ENCODE assay signal across 9 cellular contexts in the genomic region with DNA sequence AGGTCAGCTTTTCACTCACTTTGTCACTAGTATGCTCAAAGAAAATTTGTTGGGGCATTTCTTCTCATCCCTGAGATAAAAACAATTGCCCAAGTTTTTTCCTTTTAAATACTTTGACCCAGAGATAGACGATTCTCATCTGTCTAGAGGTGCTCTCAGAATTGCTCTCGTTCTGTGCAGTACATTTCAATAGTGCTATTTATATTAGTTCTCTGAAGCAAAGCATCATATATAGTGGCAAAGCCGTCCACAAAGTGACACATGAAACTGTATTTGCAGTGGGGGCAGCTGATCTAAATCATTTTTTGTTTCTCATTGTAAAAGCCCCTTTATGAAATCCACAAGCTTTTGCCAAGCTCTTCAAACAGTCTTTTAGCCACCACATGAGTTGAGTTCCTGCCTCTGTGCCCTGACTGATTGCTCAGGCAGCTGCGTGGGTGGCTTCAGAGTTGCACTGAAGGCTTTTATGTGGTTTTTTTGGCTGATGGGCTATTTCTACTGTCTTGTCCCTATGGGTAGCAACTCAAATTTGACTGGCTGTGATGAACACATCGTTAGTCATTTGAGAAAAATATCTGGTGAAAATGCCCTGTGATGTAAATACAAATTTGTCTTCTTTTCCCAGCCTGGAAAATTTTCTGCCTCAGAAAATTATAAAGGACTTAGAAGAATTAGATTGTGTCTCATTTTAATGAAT.
DNase-seq lines count a peak whose midpoint lies in the region; ATAC-seq and TF ChIP-seq lines count a peak whose summit lies in the region.
"Had no signal": no experiment of that assay in that cellular context is flagged by ENCODE, and none has a peak within 500 bp of the region (broad histone marks: within the 10 kb centered on the region; RNA-seq: fewer than 3 reads in every experiment).

No MANE protein-coding gene starts in this region.

- H3F3A ChIP-seq in SU-DHL-6 (ENCODE audit: insufficient read depth), result no peaks in the 10 kb centered on the region

- intact Hi-C loops in heart left ventricle (cut with DNase I), result no loop called here

- H3K4me1 ChIP-seq in heart left ventricle, result peaks cover 0 to 8% (median 0%) of the 10 kb centered on the region in 12 donors

- WGBS in heart left ventricle, 4 donors, result 59 to 72% (median 69%) methylated on average over 5 of the region's 5 CpGs

- H3K4me3 ChIP-seq in SU-DHL-6 (ENCODE audit: insufficient read depth, low read length, poor library complexity, severe bottlenecking), result no peak overlapping the region
- H3K4me3 ChIP-seq in heart left ventricle, result no peak overlapping the region

- H3K9me3 Mint-ChIP-seq in central memory CD8-positive, alpha-beta T cell, result no peaks in the 10 kb centered on the region

- H3K27ac Mint-ChIP-seq in central memory CD8-positive, alpha-beta T cell (ENCODE audit: low read depth), result no peak overlapping the region

- H3K27me3 Mint-ChIP-seq in central memory CD8-positive, alpha-beta T cell, result peaks cover 60% of the 10 kb centered on the region

- no peak for DNase-seq in central memory CD8-positive, alpha-beta T cell (ENCODE audit: low spot score in 2 of 2)
- peak; percentile 58 for DNase-seq in stimulated activated CD8-positive, alpha-beta memory T cell treated with anti-CD3 and anti-CD28 coated beads, Interleukin-12 subunit alpha, Interleukin-12 subunit beta, amount 100 ng/mL, for 24 hours (ENCODE audit: extremely low read depth)
- DNase-seq in heart left ventricle (no peak), GM19238 (ENCODE audit: insufficient read length, low spot score) (no peak), NCI-H146 (lab: John Stamatoyannopoulos, UW) (no peak)

- H3K27ac ChIP-seq in SU-DHL-6 (ENCODE audit: low read depth, low read length) (peak overlapping the region; percentile 78), heart left ventricle (no peak overlapping the region)

- H2AFZ ChIP-seq in SU-DHL-6 (ENCODE audit: low read depth, low read length, severe bottlenecking), result peak overlapping the region; percentile 17

- no peaks in the 10 kb centered on the region for H3K79me2 ChIP-seq in SU-DHL-6 (ENCODE audit: insufficient read depth, low read length)

- H3K27me3 ChIP-seq in SU-DHL-6 (ENCODE audit: low read length) (no peaks in the 10 kb centered on the region), heart left ventricle (no peaks in the 10 kb centered on the region)

- H3K36me3 ChIP-seq in SU-DHL-6 (ENCODE audit: low read length) (no peaks in the 10 kb centered on the region), heart left ventricle (no peaks in the 10 kb centered on the region)

- no peak for TF ChIP-seq CTCF in SU-DHL-6 (IDR thresholded peaks at IDR 0.05; ENCODE audit: insufficient read depth, low read length, poor library complexity, severe bottlenecking)
- no peak for TF ChIP-seq CTCF in heart left ventricle (IDR thresholded peaks at IDR 0.05)

- H3K9me2 ChIP-seq in SU-DHL-6 (replicated peaks; ENCODE audit: insufficient read depth, low read length), result no peaks in the 10 kb centered on the region

- no peaks in the 10 kb centered on the region for H3K36me3 Mint-ChIP-seq in central memory CD8-positive, alpha-beta T cell (ENCODE audit: insufficient read depth)

- H4K20me1 ChIP-seq in SU-DHL-6 (ENCODE audit: low read depth, low read length), result no peaks in the 10 kb centered on the region

- no peak for TF ChIP-seq POLR2A in heart left ventricle (IDR thresholded peaks at IDR 0.05)

- peak overlapping the region; percentile 43 for H3K4me2 ChIP-seq in SU-DHL-6 (ENCODE audit: low read depth, low read length, poor library complexity, severe bottlenecking)

- H3K9ac ChIP-seq in SU-DHL-6 (ENCODE audit: low read length), result no peak overlapping the region

- ATAC-seq in GM18519 (IDR thresholded peaks at IDR 0.05; ENCODE audit: low FRiP score, unreplicated experiment), result peak; percentile 92
- peak; percentile 99 for ATAC-seq in HG02885 (IDR thresholded peaks at IDR 0.05; ENCODE audit: poor library complexity, unreplicated experiment)
- peak; percentile 43 for ATAC-seq in central memory CD8-positive, alpha-beta T cell (replicated peaks; ENCODE audit: extremely low read depth, poor library complexity, severe bottlenecking)
- ATAC-seq in heart left ventricle, result no peak
- ATAC-seq: Panc1 had no signal

- no peak overlapping the region for H3K4me3 Mint-ChIP-seq in central memory CD8-positive, alpha-beta T cell

- no peaks in the 10 kb centered on the region for H3K4me1 Mint-ChIP-seq in central memory CD8-positive, alpha-beta T cell

- H3K9me3 ChIP-seq in SU-DHL-6 (ENCODE audit: insufficient read depth, low read length) (no peaks in the 10 kb centered on the region), heart left ventricle (no peaks in the 10 kb centered on the region)

Comparison
In these comparisons a context has a peak if more than half of its experiments do, and no peak if none do; other contexts are left out.
1. ATAC-seq: peak in GM18519 (single experiment), HG02885 (single experiment) and central memory CD8-positive, alpha-beta T cell (single experiment); none in heart left ventricle (0 of 4).